ENCODE assay signal across 34 cellular contexts in genomic region chr22:42985541-42985925, GRCh38. TPM values are rescaled to one million over a fixed set of nuclear protein-coding genes. Genes with fewer than 3 reads are reported as not detected.
DNase-seq lines count a peak whose midpoint lies in the region; FAIRE-seq and TF ChIP-seq lines count a peak whose summit lies in the region.
"Had no signal": no experiment of that assay in that cellular context is flagged by ENCODE, and none has a peak within 500 bp of the region (broad histone marks: within the 10 kb centered on the region; RNA-seq: fewer than 3 reads in every experiment).

No MANE protein-coding gene starts in this region.

- H3K4me2 ChIP-seq in H1 (ENCODE audit: insufficient read depth in 1 of 2, low read depth in 2 of 2, low read length in 2 of 2) (peak overlapping the region in 1 of 2 experiments; percentile 27; a peak in 1 of 4 replicates), neuronal stem cell (ENCODE audit: insufficient read depth, low read length, poor library complexity, severe bottlenecking) (no peak overlapping the region)
- H3K4me2 ChIP-seq: BLaER1, smooth muscle cell had no signal

- H3K4me1 Mint-ChIP-seq in Calu3 (ENCODE audit: low read depth, unreplicated experiment): peaks cover 32% of the 10 kb centered on the region

- BruUV-seq in Calu3 (replicated peaks; lab: Mats Ljungman, UMichigan): no TSS peak

- H3K79me1 ChIP-seq in H1 (ENCODE audit: low read depth, low read length) (peaks cover 2% of the 10 kb centered on the region), neuronal stem cell (ENCODE audit: low read depth, low read length) (peaks cover 17% of the 10 kb centered on the region)

- no peak overlapping the region for H2BK120ac ChIP-seq in H1 (replicated peaks; ENCODE audit: low read depth, low read length)
- H2BK120ac ChIP-seq in neuronal stem cell (ENCODE audit: low read depth, low read length): no peak overlapping the region

- H3K56ac ChIP-seq in H1 (replicated peaks; ENCODE audit: insufficient read length, low read depth, low read length): no peak overlapping the region

- CTCF ChIA-PET in Calu3 (lab: Charles Lee): no interaction called here
- CTCF ChIA-PET in RWPE1 (lab: Yijun Ruan, JAX): no interaction called here
- CTCF ChIA-PET in H1 (lab: Charles Lee; ENCODE audit: partially characterized antibody): no interaction called here

- H2AFZ ChIP-seq in H1 (ENCODE audit: low read length) (no peak overlapping the region), neuronal stem cell (ENCODE audit: low read length) (no peak overlapping the region)

- H3K18ac ChIP-seq in H1 (ENCODE audit: extremely low read depth, low read length) (no peak overlapping the region), neuronal stem cell (ENCODE audit: low read length) (no peak overlapping the region)

- H4K8ac ChIP-seq in H1 (ENCODE audit: extremely low read depth, insufficient read depth, low read length) (no peak overlapping the region), neuronal stem cell (ENCODE audit: low read depth, low read length) (no peak overlapping the region)

- no peak overlapping the region for H4K5ac ChIP-seq in H1 (ENCODE audit: insufficient read length, low read depth, low read length)

- H3K4ac ChIP-seq in H1 (replicated peaks; ENCODE audit: insufficient read length, low read depth, low read length) (no peak overlapping the region), neuronal stem cell (ENCODE audit: low read length) (no peak overlapping the region)

- H2BK5ac ChIP-seq in H1 (ENCODE audit: low read depth, low read length) (0 out of 2 replicates have a peak overlapping the region, but pooled peaks have one; percentile 1), neuronal stem cell (ENCODE audit: low read length) (no peak overlapping the region)

- H3K23me2 ChIP-seq in H1 (ENCODE audit: low read depth, low read length): no peaks in the 10 kb centered on the region

- POLR2A ChIA-PET in RWPE1 (lab: Yijun Ruan, JAX; ENCODE audit: low non-redundant PET): no interaction called here
- POLR2A ChIA-PET in H1 (lab: Charles Lee; ENCODE audit: partially characterized antibody): interaction anchor here (2.9 kb wide), 1 partner anchor 29 kb away, joined by 13 read pairs; the partner anchor contains the start of gene PACSIN2

- H4K91ac ChIP-seq in H1 (replicated peaks; ENCODE audit: insufficient read length, low read length) (no peak overlapping the region), neuronal stem cell (ENCODE audit: low read depth, low read length, poor library complexity) (no peak overlapping the region)

- TF ChIP-seq CTCF in Calu3 (IDR thresholded peaks at IDR 0.05; ENCODE audit: unreplicated experiment) (no peak), RWPE1 (conservative IDR thresholded peaks at IDR 0.05; ENCODE audit: low read depth) (no peak), H1 (IDR thresholded peaks at IDR 0.05; ENCODE audit: control extremely low read depth in 1 of 3, insufficient read depth in 1 of 3, low read depth in 1 of 3, low read length in 3 of 3) (no peak), left ventricle myocardium inferior (IDR thresholded peaks at IDR 0.05; ENCODE audit: borderline replicate concordance) (no peak)

- H3K27ac ChIP-seq in RWPE1 (peak overlapping the region; percentile 17; the same call in 1 of the 2 replicates), H1 (ENCODE audit: low read depth, low read length) (no peak overlapping the region), neuronal stem cell (replicated peaks; ENCODE audit: low read length) (no peak overlapping the region), left ventricle myocardium inferior (replicated peaks) (no peak overlapping the region)
- H3K27ac ChIP-seq: BLaER1, esophagus muscularis mucosa, ovary, tibial nerve, WERI-Rb-1 had no signal

- H3K36me3 Mint-ChIP-seq in Calu3 (ENCODE audit: insufficient read depth, unreplicated experiment): peaks cover 41% of the 10 kb centered on the region
- H3K36me3 Mint-ChIP-seq: activated CD8-positive, alpha-beta memory T cell treated with anti-CD3 and anti-CD28 coated beads, Interleukin-2, amount 10 ng/mL, durations not matched to agents 7 days and 5 days had no signal

- peaks cover 4 to 15% of the 10 kb centered on the region in 2 experiments for H4K20me1 ChIP-seq in H1 (replicated peaks in 1 of 2; ENCODE audit: control insufficient read depth in 1 of 2, insufficient read depth in 2 of 2, low read length in 2 of 2)

- no peak for TF ChIP-seq RAD21 in H1 (IDR thresholded peaks at IDR 0.05 in 1 of 2, conservative IDR thresholded peaks at IDR 0.05 in 1 of 2; ENCODE audit: low read depth in 2 of 2, low read length in 2 of 2)

- H2BK12ac ChIP-seq in H1 (ENCODE audit: low read depth, low read length) (no peak overlapping the region), neuronal stem cell (ENCODE audit: low read length) (no peak overlapping the region)

- H3K79me2 ChIP-seq in H1 (ENCODE audit: control insufficient read depth in 1 of 2, insufficient read depth in 2 of 2, low read length in 2 of 2): peaks cover 8 to 63% of the 10 kb centered on the region in 2 experiments

- H3K36me3 ChIP-seq in H1 (ENCODE audit: control insufficient read depth in 2 of 4, insufficient read depth in 4 of 4, low read length in 3 of 4) (no peaks in the 10 kb centered on the region), neuronal stem cell (replicated peaks in 1 of 2; ENCODE audit: control insufficient read depth in 2 of 2, insufficient read depth in 2 of 2, low read length in 2 of 2) (no peaks in the 10 kb centered on the region), left ventricle myocardium inferior (no peaks in the 10 kb centered on the region)
- H3K36me3 ChIP-seq: esophagus muscularis mucosa, ovary, tibial nerve, WERI-Rb-1 had no signal

- TF ChIP-seq EP300 in H1 (IDR thresholded peaks at IDR 0.05; ENCODE audit: borderline replicate concordance in 1 of 2, low read depth in 2 of 2, low read length in 2 of 2): no peak

- H2AK5ac ChIP-seq in H1 (ENCODE audit: low read depth, low read length) (0 out of 2 replicates have a peak overlapping the region, but pooled peaks have one; percentile 82), neuronal stem cell (ENCODE audit: low read depth, low read length) (no peak overlapping the region)

- H3K4me3 ChIP-seq in H1 (ENCODE audit: extremely low read depth in 1 of 4, insufficient read depth in 2 of 4, low read depth in 3 of 4, low read length in 4 of 4) (no peak overlapping the region), neuronal stem cell (ENCODE audit: low read length in 2 of 2) (no peak overlapping the region), left ventricle myocardium inferior (no peak overlapping the region)
- H3K4me3 ChIP-seq: BLaER1, body of pancreas, esophagus muscularis mucosa, ovary, smooth muscle cell, tibial nerve had no signal

- 79% methylated on average over 3 of the region's 3 CpGs; no CpG with 5 or more reads in 1 of the 2 experiments for WGBS in H1 (ENCODE audit: extremely low coverage in 1 of 2, insufficient coverage in 1 of 2, insufficient read length in 1 of 2, insufficient replicate concordance in 2 of 2, low coverage in 1 of 2, low lambda C conversion rate in 2 of 2, missing lambda C conversion rate in 1 of 2), 2 experiments
- WGBS in neuronal stem cell (ENCODE audit: extremely low coverage in 2 of 2, insufficient read length in 2 of 2, insufficient replicate concordance in 1 of 2), 2 donors: no CpG with 5 or more reads among the region's 3 CpGs

- no peak overlapping the region for H2BK20ac ChIP-seq in H1 (ENCODE audit: low read length)

- no peaks in the 10 kb centered on the region for H3K27me3 Mint-ChIP-seq in Calu3 (ENCODE audit: unreplicated experiment)
- H3K27me3 Mint-ChIP-seq: activated CD8-positive, alpha-beta memory T cell treated with anti-CD3 and anti-CD28 coated beads, Interleukin-2, amount 10 ng/mL, durations not matched to agents 7 days and 5 days; activated naive CD8-positive, alpha-beta T cell treated with anti-CD3 and anti-CD28 coated beads, Interleukin-2, amount 50 U/mL, for 24 hours; naive B cell had no signal

- H3K4me3 Mint-ChIP-seq in Calu3 (ENCODE audit: low read depth, unreplicated experiment): no peak overlapping the region
- H3K4me3 Mint-ChIP-seq: activated CD8-positive, alpha-beta memory T cell treated with anti-CD3 and anti-CD28 coated beads, Interleukin-2, amount 10 ng/mL, durations not matched to agents 7 days and 5 days; activated naive CD8-positive, alpha-beta T cell treated with anti-CD3 and anti-CD28 coated beads, Interleukin-2, amount 50 U/mL, for 24 hours; immature natural killer cell; naive B cell had no signal

- H3K9me3 ChIP-seq in H1 (ENCODE audit: insufficient read depth in 2 of 2, low read depth in 1 of 2, low read length in 1 of 2) (no peaks in the 10 kb centered on the region), neuronal stem cell (replicated peaks in 1 of 2; ENCODE audit: control insufficient read depth in 2 of 2, insufficient read depth in 1 of 2, low read depth in 1 of 2, low read length in 2 of 2) (peaks cover 0 to 1% of the 10 kb centered on the region in 2 donors), left ventricle myocardium inferior (replicated peaks) (no peaks in the 10 kb centered on the region)
- H3K9me3 ChIP-seq: body of pancreas, esophagus muscularis mucosa, ovary, tibial nerve had no signal

- no peaks in the 10 kb centered on the region for H3K9me3 Mint-ChIP-seq in Calu3 (ENCODE audit: low read depth, unreplicated experiment)
- H3K9me3 Mint-ChIP-seq: activated naive CD8-positive, alpha-beta T cell treated with anti-CD3 and anti-CD28 coated beads, Interleukin-2, amount 50 U/mL, for 24 hours; immature natural killer cell; naive B cell had no signal

- H3K27me3 ChIP-seq in H1 (replicated peaks in 1 of 4; ENCODE audit: control insufficient read depth in 3 of 4, extremely low read depth in 1 of 4, insufficient read depth in 3 of 4, low read length in 3 of 4) (no peaks in the 10 kb centered on the region), neuronal stem cell (ENCODE audit: control insufficient read depth in 3 of 3, insufficient read depth in 3 of 3, low read depth in 1 of 3, low read length in 3 of 3) (no peaks in the 10 kb centered on the region), left ventricle myocardium inferior (ENCODE audit: low read depth) (no peaks in the 10 kb centered on the region)
- H3K27me3 ChIP-seq: BLaER1, body of pancreas, esophagus muscularis mucosa, ovary, tibial nerve had no signal

- peak overlapping the region; percentile 21 for H3K27ac Mint-ChIP-seq in Calu3 (ENCODE audit: unreplicated experiment)
- H3K27ac Mint-ChIP-seq: activated CD8-positive, alpha-beta memory T cell treated with anti-CD3 and anti-CD28 coated beads, Interleukin-2, amount 10 ng/mL, durations not matched to agents 7 days and 5 days; activated naive CD8-positive, alpha-beta T cell treated with anti-CD3 and anti-CD28 coated beads, Interleukin-2, amount 50 U/mL, for 24 hours had no signal

- intact Hi-C loops in Calu3 (cut with micrococcal nuclease; ENCODE audit: unreplicated experiment): no loop called here
- intact Hi-C loops in left ventricle myocardium inferior (cut with micrococcal nuclease): no loop called here

- FAIRE-seq in H1 (lab: Jason Lieb, UNC): no peak
- FAIRE-seq: colon, G401.6, GM19239 had no signal

- no peak for TF ChIP-seq POLR2A in H1 (IDR thresholded peaks at IDR 0.05; ENCODE audit: control extremely low read depth in 1 of 2, low read depth in 2 of 2, low read length in 2 of 2)

- H2BK15ac ChIP-seq in H1 (ENCODE audit: low read length) (no peak overlapping the region), neuronal stem cell (ENCODE audit: low read length) (no peak overlapping the region)

- H3K9ac ChIP-seq in H1 (replicated peaks in 1 of 4; ENCODE audit: extremely low read depth in 1 of 4, low read depth in 3 of 4, low read length in 3 of 4) (no peak overlapping the region), neuronal stem cell (ENCODE audit: low read depth, low read length, poor library complexity) (no peak overlapping the region)
- H3K9ac ChIP-seq: BLaER1 had no signal

- H3K4me1 ChIP-seq in H1 (replicated peaks in 1 of 4; ENCODE audit: control insufficient read depth in 3 of 4, insufficient read depth in 4 of 4, low read length in 3 of 4): peaks cover 2 to 21% (median 9%) of the 10 kb centered on the region in 4 experiments; a peak in 6 of 7 replicates
- peaks cover 14 to 21% of the 10 kb centered on the region in 2 donors for H3K4me1 ChIP-seq in neuronal stem cell (ENCODE audit: control insufficient read depth in 2 of 2, insufficient read depth in 1 of 2, low read depth in 1 of 2, low read length in 2 of 2)
- peaks cover 9% of the 10 kb centered on the region for H3K4me1 ChIP-seq in left ventricle myocardium inferior

- no peak overlapping the region for H3K23ac ChIP-seq in H1 (ENCODE audit: insufficient read length)
- H3K23ac ChIP-seq in neuronal stem cell (ENCODE audit: low read depth, low read length, poor library complexity): peak overlapping the region; percentile 80

- DNase-seq in Calu3 (no peak), RWPE1 (ENCODE audit: low spot score) (no peak), H1 (ENCODE audit: low read depth in 1 of 2, low spot score in 2 of 2) (no peak), neuronal stem cell (ENCODE audit: low spot score) (no peak), ecto neural progenitor cell (ENCODE audit: low spot score) (no peak), GM19240 (ENCODE audit: insufficient read length, low spot score) (no peak), hippocampal formation (lab: John Stamatoyannopoulos, UW) (no peak), left ventricle myocardium inferior (no peak)
- DNase-seq: activated CD4-positive, alpha-beta T cell treated with anti-CD3 and anti-CD28 coated beads, Interleukin-2, amount 50 U/mL, for 1 hour; activated CD8-positive, alpha-beta memory T cell treated with anti-CD3 and anti-CD28 coated beads, Interleukin-2, amount 10 ng/mL, durations not matched to agents 7 days and 5 days; activated naive CD8-positive, alpha-beta T cell treated with anti-CD3 and anti-CD28 coated beads, Interleukin-2, amount 50 U/mL, for 24 hours; activated T-cell treated with anti-CD3 and anti-CD28 coated beads, Interleukin-2, amount 50 U/mL, for 48 hours; body of pancreas; DMS53; foreskin melanocyte; immature natural killer cell; Kasumi-1; mesendoderm; naive B cell; NCI-H1436 treated with DMSO at 0.1 percent for 48 hours; NCI-H524 treated with DMSO at 0.1 percent for 48 hours; ovary; SHP77; stimulated activated CD4-positive, alpha-beta T cell treated with anti-CD3 and anti-CD28 coated beads, Interleukin-1b, Interleukin-23, amount 100 ng/mL, for 48 hours; stimulated activated CD8-positive, alpha-beta memory T cell treated with anti-CD3 and anti-CD28 coated beads, Interleukin-4, amount 100 ng/mL, for 48 hours; T1000; WERI-Rb-1 had no signal

- H3K14ac ChIP-seq in H1 (ENCODE audit: insufficient read length) (no peak overlapping the region), neuronal stem cell (ENCODE audit: low read length) (no peak overlapping the region)

RNA-seq across cellular contexts. Expression of gene PACSIN2, which starts 29.4 kb away (rescaled TPM):
- total RNA-seq in Calu3 (2022) (224 and 230 TPM in 2 replicates), left ventricle myocardium inferior (64.8 TPM)
- total RNA-seq in H1 (2021; fragmentation: NEBNext Ultra II Directional; extraction: Animal tissue kit (Norgen Biotek cat#: 25700)): 62.6 and 64.2 TPM in 2 replicates
- 44.8 and 57.8 TPM in 2 replicates for polyA plus RNA-seq in H1 (2011; rRNA removed)
- 73.7 TPM for polyA plus RNA-seq in H1 (2011; cell fraction: cytosol; rRNA removed)
- polyA plus RNA-seq in H1 (2011; cell fraction: nucleus; rRNA removed): 60.0 TPM
- 48.4 to 49.4 TPM (median 48.9 TPM) in 4 replicates for polyA plus RNA-seq in H1 (2012, experiment 1 of 2)
- 18.3 TPM for polyA plus RNA-seq in H1 (2012, experiment 2 of 2)
- 32.1 TPM for polyA plus RNA-seq in H1 (2013, experiment 1 of 2)
- polyA plus RNA-seq in H1 (2013, experiment 2 of 2): 31.1 TPM
- polyA minus RNA-seq in H1 (2011; rRNA and poly(A)+ RNA removed): 34.2 and 37.0 TPM in 2 replicates
- polyA minus RNA-seq in H1 (2011; cell fraction: cytosol; rRNA and poly(A)+ RNA removed): 19.7 TPM
- 19.7 TPM for polyA minus RNA-seq in H1 (2011; cell fraction: nucleus; rRNA and poly(A)+ RNA removed)
- 34.2 TPM for polyA plus RNA-seq in neuronal stem cell (2013, experiment 1 of 2)
- polyA plus RNA-seq in neuronal stem cell (2013, experiment 2 of 2): 34.2 TPM
